Comparison of ENCODE assay signal across 1 cellular context in genomic region chr16:12203780-12204351, GRCh38.
TF ChIP-seq lines count a peak whose summit lies in the region.

No MANE protein-coding gene starts in this region.

TF ChIP-seq in HepG2, 621 proteins besides CTCF, POLR2A, EP300 and RAD21 (continued from another document and continues in another):
- TF ChIP-seq, protein P1, sequence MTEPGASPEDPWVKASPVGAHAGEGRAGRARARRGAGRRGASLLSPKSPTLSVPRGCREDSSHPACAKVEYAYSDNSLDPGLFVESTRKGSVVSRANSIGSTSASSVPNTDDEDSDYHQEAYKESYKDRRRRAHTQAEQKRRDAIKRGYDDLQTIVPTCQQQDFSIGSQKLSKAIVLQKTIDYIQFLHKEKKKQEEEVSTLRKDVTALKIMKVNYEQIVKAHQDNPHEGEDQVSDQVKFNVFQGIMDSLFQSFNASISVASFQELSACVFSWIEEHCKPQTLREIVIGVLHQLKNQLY (CRISPR knock-in tag; IDR thresholded peaks at IDR 0.05): 0 out of 2 replicates have a peak, but pooled peaks have one; percentile 11
- TF ChIP-seq BORCS8-MEF2B (CRISPR knock-in tag; IDR thresholded peaks at IDR 0.05): peak; percentile 55; the same call in 1 of the 2 replicates
- TF ChIP-seq ZNF782 (CRISPR knock-in tag; IDR thresholded peaks at IDR 0.05; ENCODE audit: borderline replicate concordance): peak; percentile 75; the same call in 1 of the 2 replicates
- 0 out of 2 replicates have a peak, but pooled peaks have one; percentile 46 for TF ChIP-seq IRF2 (CRISPR knock-in tag; IDR thresholded peaks at IDR 0.05)
- 0 out of 2 replicates have a peak, but pooled peaks have one; percentile 26 for TF ChIP-seq ZNF224 (CRISPR knock-in tag; IDR thresholded peaks at IDR 0.05)
- peak; percentile 79 for TF ChIP-seq HNF4A (CRISPR knock-in tag; IDR thresholded peaks at IDR 0.05)
- 0 out of 2 replicates have a peak, but pooled peaks have one; percentile 61 for TF ChIP-seq ZNF230 (CRISPR knock-in tag; IDR thresholded peaks at IDR 0.05)
- no peak for TF ChIP-seq ZBTB39 (CRISPR knock-in tag; IDR thresholded peaks at IDR 0.05)
- no peak for TF ChIP-seq ZSCAN21 (CRISPR knock-in tag; IDR thresholded peaks at IDR 0.05; ENCODE audit: borderline replicate concordance)
- TF ChIP-seq FOXO1 (CRISPR knock-in tag; IDR thresholded peaks at IDR 0.05): 0 out of 2 replicates have a peak, but pooled peaks have one; percentile 14
- TF ChIP-seq ZNF644 (CRISPR knock-in tag; IDR thresholded peaks at IDR 0.05; ENCODE audit: low read depth): 0 out of 2 replicates have a peak, but pooled peaks have one; percentile 32
- TF ChIP-seq, protein P2, sequence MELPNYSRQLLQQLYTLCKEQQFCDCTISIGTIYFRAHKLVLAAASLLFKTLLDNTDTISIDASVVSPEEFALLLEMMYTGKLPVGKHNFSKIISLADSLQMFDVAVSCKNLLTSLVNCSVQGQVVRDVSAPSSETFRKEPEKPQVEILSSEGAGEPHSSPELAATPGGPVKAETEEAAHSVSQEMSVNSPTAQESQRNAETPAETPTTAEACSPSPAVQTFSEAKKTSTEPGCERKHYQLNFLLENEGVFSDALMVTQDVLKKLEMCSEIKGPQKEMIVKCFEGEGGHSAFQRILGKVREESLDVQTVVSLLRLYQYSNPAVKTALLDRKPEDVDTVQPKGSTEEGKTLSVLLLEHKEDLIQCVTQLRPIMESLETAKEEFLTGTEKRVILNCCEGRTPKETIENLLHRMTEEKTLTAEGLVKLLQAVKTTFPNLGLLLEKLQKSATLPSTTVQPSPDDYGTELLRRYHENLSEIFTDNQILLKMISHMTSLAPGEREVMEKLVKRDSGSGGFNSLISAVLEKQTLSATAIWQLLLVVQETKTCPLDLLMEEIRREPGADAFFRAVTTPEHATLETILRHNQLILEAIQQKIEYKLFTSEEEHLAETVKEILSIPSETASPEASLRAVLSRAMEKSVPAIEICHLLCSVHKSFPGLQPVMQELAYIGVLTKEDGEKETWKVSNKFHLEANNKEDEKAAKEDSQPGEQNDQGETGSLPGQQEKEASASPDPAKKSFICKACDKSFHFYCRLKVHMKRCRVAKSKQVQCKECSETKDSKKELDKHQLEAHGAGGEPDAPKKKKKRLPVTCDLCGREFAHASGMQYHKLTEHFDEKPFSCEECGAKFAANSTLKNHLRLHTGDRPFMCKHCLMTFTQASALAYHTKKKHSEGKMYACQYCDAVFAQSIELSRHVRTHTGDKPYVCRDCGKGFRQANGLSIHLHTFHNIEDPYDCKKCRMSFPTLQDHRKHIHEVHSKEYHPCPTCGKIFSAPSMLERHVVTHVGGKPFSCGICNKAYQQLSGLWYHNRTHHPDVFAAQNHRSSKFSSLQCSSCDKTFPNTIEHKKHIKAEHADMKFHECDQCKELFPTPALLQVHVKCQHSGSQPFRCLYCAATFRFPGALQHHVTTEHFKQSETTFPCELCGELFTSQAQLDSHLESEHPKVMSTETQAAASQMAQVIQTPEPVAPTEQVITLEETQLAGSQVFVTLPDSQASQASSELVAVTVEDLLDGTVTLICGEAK (IDR thresholded peaks at IDR 0.05): no peak
- TF ChIP-seq, protein P2 (CRISPR knock-in tag; IDR thresholded peaks at IDR 0.05): no peak
- no peak for TF ChIP-seq KDM1A (CRISPR knock-in tag; IDR thresholded peaks at IDR 0.05)
- peak; percentile 65; the same call in 1 of the 2 replicates for TF ChIP-seq ZNF430 (CRISPR knock-in tag; IDR thresholded peaks at IDR 0.05)
- TF ChIP-seq MIER2 (CRISPR knock-in tag; IDR thresholded peaks at IDR 0.05): peak; percentile 62; the same call in 1 of the 2 replicates
- TF ChIP-seq, protein P3, sequence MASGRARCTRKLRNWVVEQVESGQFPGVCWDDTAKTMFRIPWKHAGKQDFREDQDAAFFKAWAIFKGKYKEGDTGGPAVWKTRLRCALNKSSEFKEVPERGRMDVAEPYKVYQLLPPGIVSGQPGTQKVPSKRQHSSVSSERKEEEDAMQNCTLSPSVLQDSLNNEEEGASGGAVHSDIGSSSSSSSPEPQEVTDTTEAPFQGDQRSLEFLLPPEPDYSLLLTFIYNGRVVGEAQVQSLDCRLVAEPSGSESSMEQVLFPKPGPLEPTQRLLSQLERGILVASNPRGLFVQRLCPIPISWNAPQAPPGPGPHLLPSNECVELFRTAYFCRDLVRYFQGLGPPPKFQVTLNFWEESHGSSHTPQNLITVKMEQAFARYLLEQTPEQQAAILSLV (CRISPR knock-in tag; IDR thresholded peaks at IDR 0.05; ENCODE audit: borderline replicate concordance): 0 out of 2 replicates have a peak, but pooled peaks have one; percentile 38
- 0 out of 2 replicates have a peak, but pooled peaks have one; percentile 27 for TF ChIP-seq ZNF431 (CRISPR knock-in tag; IDR thresholded peaks at IDR 0.05; ENCODE audit: borderline replicate concordance, low read depth)
- 0 out of 2 replicates have a peak, but pooled peaks have one; percentile 31 for TF ChIP-seq ZNF616 (CRISPR knock-in tag; IDR thresholded peaks at IDR 0.05; ENCODE audit: low read depth)
- TF ChIP-seq, protein P4, sequence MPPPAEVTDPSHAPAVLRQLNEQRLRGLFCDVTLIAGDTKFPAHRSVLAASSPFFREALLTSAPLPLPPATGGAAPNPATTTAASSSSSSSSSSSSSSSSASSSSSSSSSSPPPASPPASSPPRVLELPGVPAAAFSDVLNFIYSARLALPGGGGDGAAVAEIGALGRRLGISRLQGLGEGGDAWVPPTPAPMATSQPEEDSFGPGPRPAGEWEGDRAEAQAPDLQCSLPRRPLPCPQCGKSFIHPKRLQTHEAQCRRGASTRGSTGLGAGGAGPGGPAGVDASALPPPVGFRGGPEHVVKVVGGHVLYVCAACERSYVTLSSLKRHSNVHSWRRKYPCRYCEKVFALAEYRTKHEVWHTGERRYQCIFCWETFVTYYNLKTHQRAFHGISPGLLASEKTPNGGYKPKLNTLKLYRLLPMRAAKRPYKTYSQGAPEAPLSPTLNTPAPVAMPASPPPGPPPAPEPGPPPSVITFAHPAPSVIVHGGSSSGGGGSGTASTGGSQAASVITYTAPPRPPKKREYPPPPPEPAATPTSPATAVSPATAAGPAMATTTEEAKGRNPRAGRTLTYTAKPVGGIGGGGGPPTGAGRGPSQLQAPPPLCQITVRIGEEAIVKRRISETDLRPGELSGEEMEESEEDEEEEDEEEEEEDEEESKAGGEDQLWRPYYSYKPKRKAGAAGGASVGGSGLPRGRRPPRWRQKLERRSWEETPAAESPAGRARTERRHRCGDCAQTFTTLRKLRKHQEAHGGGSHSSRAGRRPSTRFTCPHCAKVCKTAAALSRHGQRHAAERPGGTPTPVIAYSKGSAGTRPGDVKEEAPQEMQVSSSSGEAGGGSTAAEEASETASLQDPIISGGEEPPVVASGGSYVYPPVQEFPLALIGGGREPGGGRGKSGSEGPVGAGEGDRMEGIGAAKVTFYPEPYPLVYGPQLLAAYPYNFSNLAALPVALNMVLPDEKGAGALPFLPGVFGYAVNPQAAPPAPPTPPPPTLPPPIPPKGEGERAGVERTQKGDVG (CRISPR knock-in tag; IDR thresholded peaks at IDR 0.05; ENCODE audit: borderline replicate concordance): no peak
- no peak for TF ChIP-seq NONO (IDR thresholded peaks at IDR 0.05)
- TF ChIP-seq NONO (CRISPR knock-in tag; conservative IDR thresholded peaks at IDR 0.05): 0 out of 2 replicates have a peak, but pooled peaks have one; percentile 41
- TF ChIP-seq TAF15 (IDR thresholded peaks at IDR 0.05; ENCODE audit: low read depth, low read length, poor library complexity, severe bottlenecking): no peak
- peak; percentile 50; the same call in 1 of the 2 replicates for TF ChIP-seq ZNF124 (CRISPR knock-in tag; IDR thresholded peaks at IDR 0.05)
- 0 out of 2 replicates have a peak, but pooled peaks have one; percentile 53 for TF ChIP-seq SPEN (CRISPR knock-in tag; IDR thresholded peaks at IDR 0.05; ENCODE audit: low read depth)
- TF ChIP-seq ZNF556 (CRISPR knock-in tag; IDR thresholded peaks at IDR 0.05; ENCODE audit: borderline replicate concordance): 0 out of 2 replicates have a peak, but pooled peaks have one; percentile 26
- 0 out of 2 replicates have a peak, but pooled peaks have one; percentile 9 for TF ChIP-seq ZNF567 (CRISPR knock-in tag; IDR thresholded peaks at IDR 0.05; ENCODE audit: borderline replicate concordance)
- TF ChIP-seq FOXK1 (CRISPR knock-in tag; IDR thresholded peaks at IDR 0.05; ENCODE audit: borderline replicate concordance, low read depth): 0 out of 2 replicates have a peak, but pooled peaks have one; percentile 23
- no peak for TF ChIP-seq ZNF10 (CRISPR knock-in tag; IDR thresholded peaks at IDR 0.05; ENCODE audit: borderline replicate concordance, low read depth)
- no peak for TF ChIP-seq ARNTL (CRISPR knock-in tag; IDR thresholded peaks at IDR 0.05)
- TF ChIP-seq MED1 (CRISPR knock-in tag; IDR thresholded peaks at IDR 0.05): peak; percentile 41; the same call in 1 of the 2 replicates
- peak; percentile 39 for TF ChIP-seq TEAD3 (CRISPR knock-in tag; optimal IDR thresholded peaks at IDR 0.05; ENCODE audit: borderline replicate concordance)
- TF ChIP-seq ZNF574 (CRISPR knock-in tag; IDR thresholded peaks at IDR 0.05): 0 out of 2 replicates have a peak, but pooled peaks have one; percentile 30
- TF ChIP-seq LCORL (IDR thresholded peaks at IDR 0.05): no peak
- peak; percentile 66; the same call in 1 of the 2 replicates for TF ChIP-seq LCORL (CRISPR knock-in tag; IDR thresholded peaks at IDR 0.05)
- 0 out of 2 replicates have a peak, but pooled peaks have one; percentile 42 for TF ChIP-seq ZNF691 (CRISPR knock-in tag; IDR thresholded peaks at IDR 0.05; ENCODE audit: borderline replicate concordance, low read depth)
